Comparison of ENCODE assay signal across 8 cellular contexts in genomic region chr17:75778861-75779249, GRCh38. TPM values are rescaled to one million over a fixed set of nuclear protein-coding genes. Genes with fewer than 3 reads are reported as not detected.
DNase-seq lines count a peak whose midpoint lies in the region; ATAC-seq and TF ChIP-seq lines count a peak whose summit lies in the region.

No MANE protein-coding gene starts in this region.

- peaks cover 34 to 51% (median 39%) of the 10 kb centered on the region in 3 donors for H3K27me3 Mint-ChIP-seq in immature natural killer cell (ENCODE audit: low read depth in 3 of 3)
- peaks cover 5 to 6% of the 10 kb centered on the region in 2 donors for H3K27me3 Mint-ChIP-seq in stimulated activated naive B cell treated with anti-CD40 and anti-IgM and Interleukin-4, amounts not matched to agents 10 μg/mL and 1 μg/mL and 100 μg/mL, for 72 hours

- DNase-seq in NCI-H1417 (lab: John Stamatoyannopoulos, UW): peak in 2 of 3 experiments; percentile 38 to 84
- DNase-seq in NCI-H1417 treated with DMSO at 0.1 percent for 48 hours (lab: John Stamatoyannopoulos, UW): no peak
- DNase-seq in NCI-H1930 (lab: John Stamatoyannopoulos, UW): peak; percentile 55 to 66
- DNase-seq in ascending aorta (ENCODE audit: low spot score in 2 of 2): peak in 1 of 2 donors; percentile 65
- peak; percentile 72 to 78 (median 76) for DNase-seq in immature natural killer cell
- DNase-seq in stimulated activated naive B cell treated with anti-CD40 and anti-IgM and Interleukin-4, amounts not matched to agents 10 μg/mL and 1 μg/mL and 100 μg/mL, for 72 hours: no peak
- no peak for DNase-seq in SHP77 treated with DMSO at 0.1 percent for 48 hours (lab: John Stamatoyannopoulos, UW)

- ATAC-seq in GM21825 (IDR thresholded peaks at IDR 0.05; ENCODE audit: unreplicated experiment): peak; percentile 12
- ATAC-seq in stimulated activated naive B cell treated with anti-CD40 and anti-IgM and Interleukin-4, amounts not matched to agents 10 μg/mL and 1 μg/mL and 100 μg/mL, for 72 hours (replicated peaks): no peak

- H3K9me3 ChIP-seq in ascending aorta: no peaks in the 10 kb centered on the region

- H3K4me3 Mint-ChIP-seq in immature natural killer cell: peak overlapping the region; percentile 97 to 100 (median 98)
- H3K4me3 Mint-ChIP-seq in stimulated activated naive B cell treated with anti-CD40 and anti-IgM and Interleukin-4, amounts not matched to agents 10 μg/mL and 1 μg/mL and 100 μg/mL, for 72 hours: peak overlapping the region; percentile 90 to 94

- TF ChIP-seq CTCF in ascending aorta (IDR thresholded peaks at IDR 0.05): peak; percentile 49 to 70 (median 54)

- peak overlapping the region; percentile 91 to 98 (median 93) for H3K27ac Mint-ChIP-seq in immature natural killer cell
- peak overlapping the region; percentile 99 for H3K27ac Mint-ChIP-seq in stimulated activated naive B cell treated with anti-CD40 and anti-IgM and Interleukin-4, amounts not matched to agents 10 μg/mL and 1 μg/mL and 100 μg/mL, for 72 hours

- no peaks in the 10 kb centered on the region for H3K27me3 ChIP-seq in ascending aorta

- peaks cover 0 to 37% of the 10 kb centered on the region in 2 donors for H3K4me1 ChIP-seq in ascending aorta

- peak overlapping the region; percentile 86 to 91 for H3K4me3 ChIP-seq in ascending aorta

- H3K36me3 ChIP-seq in ascending aorta: peaks cover 32 to 52% of the 10 kb centered on the region in 2 donors

- H3K4me1 Mint-ChIP-seq in immature natural killer cell: peaks cover 61 to 68% of the 10 kb centered on the region in 2 donors
- H3K4me1 Mint-ChIP-seq in stimulated activated naive B cell treated with anti-CD40 and anti-IgM and Interleukin-4, amounts not matched to agents 10 μg/mL and 1 μg/mL and 100 μg/mL, for 72 hours: peaks cover 29 to 60% of the 10 kb centered on the region in 2 donors

- peaks cover 0 to 7% (median 3%) of the 10 kb centered on the region in 6 donors for H3K9me3 Mint-ChIP-seq in immature natural killer cell
- peaks cover 0 to 1% of the 10 kb centered on the region in 2 donors for H3K9me3 Mint-ChIP-seq in stimulated activated naive B cell treated with anti-CD40 and anti-IgM and Interleukin-4, amounts not matched to agents 10 μg/mL and 1 μg/mL and 100 μg/mL, for 72 hours

- peaks cover 25 to 38% (median 32%) of the 10 kb centered on the region in 3 donors for H3K36me3 Mint-ChIP-seq in immature natural killer cell
- H3K36me3 Mint-ChIP-seq in stimulated activated naive B cell treated with anti-CD40 and anti-IgM and Interleukin-4, amounts not matched to agents 10 μg/mL and 1 μg/mL and 100 μg/mL, for 72 hours: peaks cover 35 to 51% of the 10 kb centered on the region in 2 donors

- intact Hi-C loops in ascending aorta (cut with DNase I): loop anchor here (1.0 kb wide), 1 partner anchor 14 kb away; the partner anchor contains the start of gene GALK1

- peak overlapping the region; percentile 97 to 99 for H3K27ac ChIP-seq in ascending aorta

RNA-seq across cellular contexts. Expression of gene UNK, which starts 5.8 kb away (rescaled TPM):
- total RNA-seq in ascending aorta: 73.9 TPM
- polyA plus RNA-seq in immature natural killer cell: 10 to 100 TPM; 26.0 to 48.4 (median 34.4) TPM

RNA-seq across cellular contexts. Expression of gene GALK1, which starts 13.9 kb away (rescaled TPM):
- total RNA-seq in ascending aorta: 101 TPM
- 10 to 100 TPM; 25.1 to 86.7 (median 30.7) TPM for polyA plus RNA-seq in immature natural killer cell

RNA-seq across cellular contexts. Expression of gene ITGB4, which starts 57.6 kb away (rescaled TPM):
- 152 TPM for total RNA-seq in ascending aorta
- under 1 TPM in 1 of 3 donors, not detected in 2; 0.24 TPM for polyA plus RNA-seq in immature natural killer cell

Comparison
In these comparisons a context has a peak if more than half of its experiments do, and no peak if none do; other contexts are left out.
1. DNase-seq: peak in NCI-H1417 (2 of 3), NCI-H1930 (2 of 2) and immature natural killer cell (3 of 3); none in NCI-H1417 treated with DMSO at 0.1 percent for 48 hours (single experiment), stimulated activated naive B cell treated with anti-CD40 and anti-IgM and Interleukin-4, amounts not matched to agents 10 μg/mL and 1 μg/mL and 100 μg/mL, for 72 hours (single experiment) and SHP77 treated with DMSO at 0.1 percent for 48 hours (single experiment).